Comparison of ENCODE assay signal across 8 cellular contexts in genomic region chr2:173963323-173963816, GRCh38. TPM values are rescaled to one million over a fixed set of nuclear protein-coding genes. Genes with fewer than 3 reads are reported as not detected.
DNase-seq lines count a peak whose midpoint lies in the region; ATAC-seq and TF ChIP-seq lines count a peak whose summit lies in the region.

No MANE protein-coding gene starts in this region.

- peaks cover 53% of the 10 kb centered on the region for H4K20me1 ChIP-seq in Loucy (ENCODE audit: insufficient read depth, low read length, poor library complexity, severe bottlenecking)

- H3K9ac ChIP-seq in Loucy (ENCODE audit: low read depth, low read length, poor library complexity, severe bottlenecking): peak overlapping the region; percentile 100
- peak overlapping the region; percentile 98 for H3K9ac ChIP-seq in mesendoderm (ENCODE audit: low read length)

- peaks cover 7% of the 10 kb centered on the region for H3K4me1 ChIP-seq in cardiac muscle cell (ENCODE audit: low read depth)
- H3K4me1 ChIP-seq in Loucy (ENCODE audit: insufficient read depth, low read length, poor library complexity, severe bottlenecking): peaks cover 55% of the 10 kb centered on the region
- H3K4me1 ChIP-seq in mesendoderm (ENCODE audit: control insufficient read depth, low read depth, low read length): no peaks in the 10 kb centered on the region

- peak overlapping the region; percentile 100 for H3K18ac ChIP-seq in mesendoderm (ENCODE audit: low read length)

- peaks cover 8% of the 10 kb centered on the region for H3F3A ChIP-seq in Loucy (ENCODE audit: low read depth)

- H3K79me1 ChIP-seq in mesendoderm (ENCODE audit: low read length): no peaks in the 10 kb centered on the region

- peak overlapping the region; percentile 88 for H3K4me3 ChIP-seq in cardiac muscle cell
- H3K4me3 ChIP-seq in H7 (ENCODE audit: insufficient read depth, low read depth, low read length): peak overlapping the region; percentile 74
- peak overlapping the region; percentile 89 for H3K4me3 ChIP-seq in Loucy (ENCODE audit: low read length, poor library complexity, severe bottlenecking)
- peak overlapping the region; percentile 98 for H3K4me3 ChIP-seq in mesendoderm (ENCODE audit: low read length)

- peak; percentile 41 for ATAC-seq in stimulated activated naive CD8-positive, alpha-beta T cell treated with anti-CD3 and anti-CD28 coated beads, Interleukin-15, amount 100 ng/mL, for 72 hours

- no peak overlapping the region for H2AK5ac ChIP-seq in mesendoderm (ENCODE audit: low read length)

- H3K27me3 ChIP-seq in cardiac muscle cell (no peaks in the 10 kb centered on the region), H7 (ENCODE audit: control insufficient read depth, insufficient read depth, low read length) (no peaks in the 10 kb centered on the region), Loucy (ENCODE audit: insufficient read depth, low read length, poor library complexity, severe bottlenecking) (peaks cover 4% of the 10 kb centered on the region), mesendoderm (ENCODE audit: insufficient read depth, low read length, poor library complexity) (no peaks in the 10 kb centered on the region)

- H3K23ac ChIP-seq in mesendoderm (ENCODE audit: low read length): no peak overlapping the region

- no peaks in the 10 kb centered on the region for H3K9me3 ChIP-seq in cardiac muscle cell (ENCODE audit: low read depth)
- H3K9me3 ChIP-seq in Loucy (ENCODE audit: insufficient read depth, low read depth, low read length): no peaks in the 10 kb centered on the region

- TF ChIP-seq CTCF in cardiac muscle cell (IDR thresholded peaks at IDR 0.05; ENCODE audit: low read depth, low read length): peak; percentile 45
- peak; percentile 34 for TF ChIP-seq CTCF in Loucy (conservative IDR thresholded peaks at IDR 0.05; ENCODE audit: low read length)

- peaks cover 37% of the 10 kb centered on the region for H3K4me1 Mint-ChIP-seq in stimulated activated naive CD8-positive, alpha-beta T cell treated with anti-CD3 and anti-CD28 coated beads, Interleukin-15, amount 100 ng/mL, for 72 hours

- H3K9me2 ChIP-seq in Loucy (replicated peaks; ENCODE audit: low read depth, low read length): no peaks in the 10 kb centered on the region

- H3K27ac ChIP-seq in cardiac muscle cell (peak overlapping the region; percentile 98), cingulate gyrus (ENCODE audit: low read depth, low read length) (peak overlapping the region; percentile 99), mesendoderm (ENCODE audit: low read depth, low read length) (peak overlapping the region; percentile 100)

- H4K8ac ChIP-seq in mesendoderm (ENCODE audit: low read depth, low read length): no peak overlapping the region

- peak overlapping the region; percentile 98 to 100 for H3K27ac Mint-ChIP-seq in stimulated activated naive CD8-positive, alpha-beta T cell treated with anti-CD3 and anti-CD28 coated beads, Interleukin-15, amount 100 ng/mL, for 72 hours

- H3K4me3 Mint-ChIP-seq in stimulated activated naive CD8-positive, alpha-beta T cell treated with anti-CD3 and anti-CD28 coated beads, Interleukin-15, amount 100 ng/mL, for 72 hours: peak overlapping the region; percentile 95 to 97

- peak overlapping the region; percentile 70; the same call in 1 of the 2 replicates for H2AFZ ChIP-seq in Loucy (ENCODE audit: low read length)

- H3K9me3 Mint-ChIP-seq in stimulated activated naive CD8-positive, alpha-beta T cell treated with anti-CD3 and anti-CD28 coated beads, Interleukin-15, amount 100 ng/mL, for 72 hours: no peaks in the 10 kb centered on the region

- intact Hi-C loops in cardiac septum (cut with DNase I): no loop called here

- peak overlapping the region; percentile 88 for H3K4ac ChIP-seq in mesendoderm (ENCODE audit: low read depth, low read length)

- peak overlapping the region; percentile 95 for H3K56ac ChIP-seq in mesendoderm (ENCODE audit: low read length)

- H2BK15ac ChIP-seq in mesendoderm (replicated peaks; ENCODE audit: low read depth): no peak overlapping the region

- H4K5ac ChIP-seq in mesendoderm (ENCODE audit: low read length): no peak overlapping the region

- H2BK120ac ChIP-seq in mesendoderm (ENCODE audit: low read depth, low read length): peak overlapping the region; percentile 35

- H3K79me2 ChIP-seq in Loucy (ENCODE audit: insufficient read depth, low read length) (peaks cover 73% of the 10 kb centered on the region), mesendoderm (ENCODE audit: control insufficient read depth, insufficient read depth, low read length) (peaks cover 41% of the 10 kb centered on the region)

- H3K4me2 ChIP-seq in Loucy (ENCODE audit: low read depth, low read length, poor library complexity, severe bottlenecking) (peak overlapping the region; percentile 95), mesendoderm (ENCODE audit: low read length) (peak overlapping the region; percentile 29)

- peak; percentile 69 to 81 for DNase-seq in cardiac muscle cell (ENCODE audit: low read depth in 1 of 2, low spot score in 1 of 2)
- DNase-seq in cardiac septum (ENCODE audit: low spot score): no peak
- DNase-seq in H7: no peak
- peak; percentile 56 for DNase-seq in T follicular helper cell (ENCODE audit: low read depth)
- peak; percentile 83 for DNase-seq in mesendoderm
- DNase-seq in stimulated activated naive CD8-positive, alpha-beta T cell treated with anti-CD3 and anti-CD28 coated beads, Interleukin-15, amount 100 ng/mL, for 72 hours: peak in 1 of 2 donors; percentile 77

- H3K36me3 ChIP-seq in cardiac muscle cell (no peaks in the 10 kb centered on the region), H7 (replicated peaks; ENCODE audit: control insufficient read depth, insufficient read depth, low read length) (peaks cover 1% of the 10 kb centered on the region; the same call in 1 of the 2 replicates), Loucy (ENCODE audit: insufficient read depth, low read length) (0 out of 2 replicates have a peak, but pooled peaks cover 8% of the 10 kb centered on the region), mesendoderm (ENCODE audit: control insufficient read depth, insufficient read depth, low read length) (no peaks in the 10 kb centered on the region)

- no peak overlapping the region for H2BK5ac ChIP-seq in mesendoderm (ENCODE audit: low read length)

- H3K27me3 Mint-ChIP-seq in stimulated activated naive CD8-positive, alpha-beta T cell treated with anti-CD3 and anti-CD28 coated beads, Interleukin-15, amount 100 ng/mL, for 72 hours: no peaks in the 10 kb centered on the region

- no CpG with 5 or more reads among the region's 44 CpGs for WGBS in mesendoderm (ENCODE audit: extremely low coverage, insufficient coverage, low lambda C conversion rate)

RNA-seq across cellular contexts. Expression of gene SP3, which starts 1.8 kb away (rescaled TPM):
- total RNA-seq in cardiac muscle cell (115 and 164 TPM in 2 replicates), cardiac septum (45.4 TPM)
- 36.0 and 54.6 TPM in 2 replicates for polyA plus RNA-seq in cardiac muscle cell
- 107 and 129 TPM in 2 replicates for total RNA-seq in H7 (2014; rRNA removed; shearing (Covaris generic))
- 36.5 TPM for polyA plus RNA-seq in mesendoderm (2013, experiment 1 of 2)
- polyA plus RNA-seq in mesendoderm (2013, experiment 2 of 2): 35.4 TPM

Comparison
In these comparisons a context has a peak if more than half of its experiments do, and no peak if none do; other contexts are left out.
1. DNase-seq: peak in cardiac muscle cell (2 of 2), T follicular helper cell (single experiment) and mesendoderm (single experiment); none in cardiac septum (single experiment) and H7 (single experiment).
2. Peak in every context shown above with its lines, with median percentiles within 50 percentile points of each other: H3K27ac ChIP-seq and H3K4me3 ChIP-seq.